Comparison of ENCODE assay signal across 8 cellular contexts in the genomic region with DNA sequence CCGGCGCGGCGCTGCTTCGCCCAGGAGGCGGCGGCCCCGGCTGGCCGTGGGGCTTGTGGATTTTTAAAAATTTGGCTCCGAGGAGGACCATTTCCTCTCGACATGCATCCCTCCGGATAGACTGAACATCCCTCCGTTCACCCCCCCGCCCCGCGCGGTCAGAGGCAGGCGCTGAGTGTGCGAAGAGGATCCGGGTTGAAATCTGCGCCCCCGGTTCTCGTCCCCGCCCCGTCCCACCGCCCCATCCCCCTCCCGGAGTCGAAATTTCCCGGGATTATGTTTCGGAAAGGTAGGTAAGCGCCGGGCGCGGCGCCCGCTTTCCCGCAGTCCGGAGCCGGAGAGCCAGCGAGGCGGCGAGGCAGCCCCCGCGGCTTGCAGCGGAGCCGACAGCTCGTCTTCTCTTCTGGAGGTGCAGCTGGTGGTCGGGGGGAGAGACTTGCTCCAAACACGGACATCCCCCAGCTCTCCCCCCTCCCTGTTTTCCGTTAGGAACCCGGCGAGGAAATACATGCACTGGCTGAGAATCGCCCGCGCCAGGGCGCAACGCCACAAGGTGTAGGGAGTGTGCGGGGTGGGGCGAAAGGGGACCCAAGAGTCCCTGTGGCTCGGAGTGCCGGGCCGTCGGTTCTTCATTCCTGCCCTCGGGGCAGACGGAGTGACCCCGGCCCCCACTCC. TPM values are rescaled to one million over a fixed set of nuclear protein-coding genes. Genes with fewer than 3 reads are reported as not detected.
DNase-seq lines count a peak whose midpoint lies in the region; ATAC-seq and TF ChIP-seq lines count a peak whose summit lies in the region.

Gene PRKCE, plus strand, starts transcription at position 261 of the 675 bp plus-strand sequence.

- peaks cover 49% of the 10 kb centered on the region for H3K79me2 ChIP-seq in PC-9 (ENCODE audit: low read depth)

- no TSS peak for BruUV-seq in PC-9 (replicated peaks; lab: Mats Ljungman, UMichigan)

- no peaks in the 10 kb centered on the region for H3K36me3 ChIP-seq in PC-9 (ENCODE audit: low read depth)
- H3K36me3 ChIP-seq in neuron (ENCODE audit: insufficient read depth, low read length), result no peaks in the 10 kb centered on the region
- H3K36me3 ChIP-seq in tibial artery, result no peaks in the 10 kb centered on the region

- H3K4me3 ChIP-seq in PC-9, result peak within 1 kb of the TSS; percentile 94
- peak within 1 kb of the TSS; percentile 82 for H3K4me3 ChIP-seq in neuron (ENCODE audit: low read length)
- peak within 1 kb of the TSS; percentile 73 to 90 for H3K4me3 ChIP-seq in tibial artery

- POLR2A ChIA-PET in PC-9 (lab: Charles Lee; ENCODE audit: unreplicated experiment), result no interaction called here

- H3K9me2 ChIP-seq in PC-9 (ENCODE audit: insufficient read depth), result no peaks in the 10 kb centered on the region

- H3K27ac ChIP-seq in PC-9, result peak within 1 kb of the TSS; percentile 67
- H3K27ac ChIP-seq in tibial artery, result peak within 1 kb of the TSS; percentile 87 to 100

- intact Hi-C loops in PC-9 (cut with micrococcal nuclease; ENCODE audit: unreplicated experiment), result loop anchor here (2.0 to 5.0 kb wide), 3 partner anchors 61 to 271 kb away; no protein-coding TSS in a partner anchor
- intact Hi-C loops in tibial artery (cut with DNase I; ENCODE audit: low total_unique reads), result no loop called here

- TF ChIP-seq CTCF in PC-9 (conservative IDR thresholded peaks at IDR 0.05) (peak; percentile 34; the same call in 1 of the 2 replicates), tibial artery (IDR thresholded peaks at IDR 0.05) (no peak)

- peaks cover 12% of the 10 kb centered on the region; the same call in 1 of the 2 replicates for H4K20me1 ChIP-seq in PC-9 (ENCODE audit: insufficient read depth)

- H3K27me3 ChIP-seq in PC-9 (ENCODE audit: insufficient read depth, low read depth), result no peaks in the 10 kb centered on the region
- H3K27me3 ChIP-seq in neuron (ENCODE audit: insufficient read depth, low read length), result no peaks in the 10 kb centered on the region
- H3K27me3 ChIP-seq in tibial artery, result no peaks in the 10 kb centered on the region

- peak within 1 kb of the TSS; percentile 86 for H3K4me2 ChIP-seq in PC-9

- peak; percentile 33 to 52 for DNase-seq in NCI-H187 (lab: John Stamatoyannopoulos, UW)
- DNase-seq in NCI-H187 treated with DMSO at 0.1 percent for 48 hours (lab: John Stamatoyannopoulos, UW), result no peak
- peak in 1 of 2 experiments; percentile 38 for DNase-seq in PC-9
- peak; percentile 58 for DNase-seq in activated naive CD4-positive, alpha-beta T cell treated with Interleukin-2 at 50 U/mL for 16 hours
- peak; percentile 54 for DNase-seq in globus pallidus (ENCODE audit: low spot score)
- peak; percentile 73 to 81 for DNase-seq in tibial artery

- H3K4me1 ChIP-seq in PC-9 (replicated peaks; ENCODE audit: insufficient read depth) (peaks cover 20% of the 10 kb centered on the region), neuron (ENCODE audit: insufficient read depth, low read length) (peaks cover 42% of the 10 kb centered on the region), tibial artery (peaks cover 4 to 39% (median 14%) of the 10 kb centered on the region in 4 donors)

- H3F3A ChIP-seq in PC-9 (ENCODE audit: insufficient read depth, low read depth), result peaks cover 23% of the 10 kb centered on the region

- CTCF ChIA-PET in PC-9 (lab: Charles Lee), result interaction anchor here (0.7 kb wide), 1 partner anchor 58 kb away, joined by 7 read pairs; no protein-coding TSS in a partner anchor

- ATAC-seq in HG02852 (IDR thresholded peaks at IDR 0.05; ENCODE audit: unreplicated experiment), result peak; percentile 26

- H2AFZ ChIP-seq in PC-9, result peak within 1 kb of the TSS; percentile 94
- H2AFZ ChIP-seq in neuron (ENCODE audit: low read depth, low read length), result peak within 1 kb of the TSS; percentile 91

- H3K9me3 ChIP-seq in PC-9 (ENCODE audit: insufficient read depth, low read depth) (no peaks in the 10 kb centered on the region), neuron (ENCODE audit: low read length) (no peaks in the 10 kb centered on the region), tibial artery (no peaks in the 10 kb centered on the region)

RNA-seq across cellular contexts. Expression of gene PRKCE, which starts in this region (rescaled TPM):
- 21.7 and 24.0 TPM in 2 replicates for total RNA-seq in PC-9 (2021)
